1 cellular context compared by ENCODE assay signal in genomic region chr12:124010687-124011086, GRCh38.
TF ChIP-seq lines count a peak whose summit lies in the region.

No MANE protein-coding gene starts in this region.

TF ChIP-seq in K562, 482 proteins besides CTCF, POLR2A, EP300 and RAD21:
- TF ChIP-seq NFE2 (IDR thresholded peaks at IDR 0.05; ENCODE audit: low read depth) (no peak), XRCC4 (IDR thresholded peaks at IDR 0.05; ENCODE audit: extremely low read depth, insufficient read depth, insufficient read length) (no peak), RBM25 (IDR thresholded peaks at IDR 0.05; ENCODE audit: low read depth, low read length, severe bottlenecking) (peak; percentile 48), ZKSCAN1 (IDR thresholded peaks at IDR 0.05; ENCODE audit: low read depth, low read length) (no peak), ZNF695 (CRISPR knock-in tag; IDR thresholded peaks at IDR 0.05) (no peak)
